8 cellular contexts compared by ENCODE assay signal in the genomic region with DNA sequence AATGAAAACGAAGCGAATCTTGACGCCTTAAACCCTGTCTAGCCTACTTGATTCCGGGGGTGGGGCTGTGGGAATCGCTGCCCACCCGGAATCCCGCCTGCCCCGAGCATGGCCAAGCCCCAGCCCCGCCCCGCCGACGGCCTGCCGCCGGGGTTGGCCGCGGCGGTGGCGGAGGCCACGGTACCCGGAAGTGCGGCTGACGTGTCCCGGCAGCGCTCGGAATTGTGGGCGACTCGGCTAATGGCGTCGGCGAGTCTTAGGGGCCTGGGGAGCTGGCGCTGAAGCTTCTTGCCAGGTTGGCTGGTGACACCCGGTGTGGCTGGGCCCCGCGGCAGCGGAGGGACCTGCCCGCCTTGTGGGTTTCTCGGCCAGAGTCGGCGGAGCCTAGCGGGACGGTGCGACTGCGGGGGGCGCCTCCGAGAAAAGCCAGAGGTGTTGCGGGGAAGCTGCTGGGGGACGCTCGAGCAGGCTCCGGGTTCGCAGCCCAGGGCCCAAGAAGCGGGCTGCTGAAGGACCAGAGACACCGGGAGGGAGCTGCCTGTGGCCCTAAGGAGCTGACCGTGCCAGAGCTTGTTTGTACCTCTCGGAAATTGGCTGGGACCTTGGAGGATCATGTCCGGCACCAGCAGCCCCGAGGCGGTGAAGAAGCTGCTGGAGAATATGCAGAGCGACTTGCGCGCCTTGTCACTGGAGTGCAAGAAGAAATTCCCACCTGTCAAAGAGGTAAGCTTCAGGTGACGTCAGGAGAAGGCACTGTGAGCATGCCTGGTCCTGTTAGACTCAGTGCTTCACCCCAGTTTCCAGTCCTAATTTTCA. TPM values are rescaled to one million over a fixed set of nuclear protein-coding genes. Genes with fewer than 3 reads are reported as not detected.
DNase-seq lines count a peak whose midpoint lies in the region; ATAC-seq and TF ChIP-seq lines count a peak whose summit lies in the region.

A gene with protein sequence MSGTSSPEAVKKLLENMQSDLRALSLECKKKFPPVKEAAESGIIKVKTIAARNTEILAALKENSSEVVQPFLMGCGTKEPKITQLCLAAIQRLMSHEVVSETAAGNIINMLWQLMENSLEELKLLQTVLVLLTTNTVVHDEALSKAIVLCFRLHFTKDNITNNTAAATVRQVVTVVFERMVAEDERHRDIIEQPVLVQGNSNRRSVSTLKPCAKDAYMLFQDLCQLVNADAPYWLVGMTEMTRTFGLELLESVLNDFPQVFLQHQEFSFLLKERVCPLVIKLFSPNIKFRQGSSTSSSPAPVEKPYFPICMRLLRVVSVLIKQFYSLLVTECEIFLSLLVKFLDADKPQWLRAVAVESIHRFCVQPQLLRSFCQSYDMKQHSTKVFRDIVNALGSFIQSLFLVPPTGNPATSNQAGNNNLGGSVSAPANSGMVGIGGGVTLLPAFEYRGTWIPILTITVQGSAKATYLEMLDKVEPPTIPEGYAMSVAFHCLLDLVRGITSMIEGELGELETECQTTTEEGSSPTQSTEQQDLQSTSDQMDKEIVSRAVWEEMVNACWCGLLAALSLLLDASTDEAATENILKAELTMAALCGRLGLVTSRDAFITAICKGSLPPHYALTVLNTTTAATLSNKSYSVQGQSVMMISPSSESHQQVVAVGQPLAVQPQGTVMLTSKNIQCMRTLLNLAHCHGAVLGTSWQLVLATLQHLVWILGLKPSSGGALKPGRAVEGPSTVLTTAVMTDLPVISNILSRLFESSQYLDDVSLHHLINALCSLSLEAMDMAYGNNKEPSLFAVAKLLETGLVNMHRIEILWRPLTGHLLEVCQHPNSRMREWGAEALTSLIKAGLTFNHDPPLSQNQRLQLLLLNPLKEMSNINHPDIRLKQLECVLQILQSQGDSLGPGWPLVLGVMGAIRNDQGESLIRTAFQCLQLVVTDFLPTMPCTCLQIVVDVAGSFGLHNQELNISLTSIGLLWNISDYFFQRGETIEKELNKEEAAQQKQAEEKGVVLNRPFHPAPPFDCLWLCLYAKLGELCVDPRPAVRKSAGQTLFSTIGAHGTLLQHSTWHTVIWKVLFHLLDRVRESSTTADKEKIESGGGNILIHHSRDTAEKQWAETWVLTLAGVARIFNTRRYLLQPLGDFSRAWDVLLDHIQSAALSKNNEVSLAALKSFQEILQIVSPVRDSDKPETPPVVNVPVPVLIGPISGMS (N-terminal part only) (plus strand): TSS at position 231 of the 816 bp plus-strand sequence. CDS start 382 bp downstream, at position 613.

- peak within 1 kb of the TSS; percentile 77; the same call in 1 of the 2 replicates for H3K27ac ChIP-seq in SK-N-MC
- H3K27ac ChIP-seq in gastroesophageal sphincter: peak within 1 kb of the TSS; percentile 72 to 93 (median 86)

- TF ChIP-seq EP300 in gastroesophageal sphincter (IDR thresholded peaks at IDR 0.05): no peak

- H3K27me3 Mint-ChIP-seq in activated naive CD4-positive, alpha-beta T cell treated with anti-CD3 and anti-CD28 coated beads, Interleukin-2, amount 10 ng/mL, durations not matched to agents 7 days and 5 days: peaks cover 9% of the 10 kb centered on the region

- H3K9me3 ChIP-seq in SK-N-MC (ENCODE audit: low read depth, low read length) (no peaks in the 10 kb centered on the region), gastroesophageal sphincter (no peaks in the 10 kb centered on the region)

- H3K36me3 ChIP-seq in SK-N-MC (ENCODE audit: insufficient read depth, low read length) (peaks cover 9% of the 10 kb centered on the region; the same call in 1 of the 2 replicates), gastroesophageal sphincter (peaks cover 0 to 6% of the 10 kb centered on the region in 2 donors)

- WGBS in gastroesophageal sphincter (ENCODE audit: low coverage in 1 of 2), 2 donors: 0% methylated on average over 3 of the region's 61 CpGs

- POLR2A ChIA-PET in HEK293T (lab: Yijun Ruan, JAX): interaction anchor here (1.2 kb wide), 3 partner anchors 9 to 136 kb away, joined by 4 to 8 read pairs (median 4); no protein-coding TSS in a partner anchor

- H3K4me3 Mint-ChIP-seq in activated naive CD4-positive, alpha-beta T cell treated with anti-CD3 and anti-CD28 coated beads, Interleukin-2, amount 10 ng/mL, durations not matched to agents 7 days and 5 days: peak within 1 kb of the TSS; percentile 82

- H3K4me1 ChIP-seq in gastroesophageal sphincter: peaks cover 0 to 50% (median 14%) of the 10 kb centered on the region in 3 donors

- peak within 1 kb of the TSS; percentile 93 for H3K27ac Mint-ChIP-seq in activated naive CD4-positive, alpha-beta T cell treated with anti-CD3 and anti-CD28 coated beads, Interleukin-2, amount 10 ng/mL, durations not matched to agents 7 days and 5 days

- H3K4me3 ChIP-seq in SK-N-MC (peak within 1 kb of the TSS; percentile 95), gastroesophageal sphincter (peak within 1 kb of the TSS; percentile 57 to 73)

- ATAC-seq in gastroesophageal sphincter: peak; percentile 100

- H3K27me3 ChIP-seq in gastroesophageal sphincter: no peaks in the 10 kb centered on the region

- peak within 1 kb of the TSS; percentile 93 for H3K9ac ChIP-seq in SK-N-MC (ENCODE audit: insufficient read length)

- no peak for TF ChIP-seq CTCF in gastroesophageal sphincter (IDR thresholded peaks at IDR 0.05)

- H3K9me3 Mint-ChIP-seq in activated naive CD4-positive, alpha-beta T cell treated with anti-CD3 and anti-CD28 coated beads, Interleukin-2, amount 10 ng/mL, durations not matched to agents 7 days and 5 days: peaks cover 17% of the 10 kb centered on the region

- DNase-seq in GM04503 (ENCODE audit: low read depth): peak; percentile 35
- peak; percentile 90 for DNase-seq in HEK293T (ENCODE audit: extremely low spot score)
- DNase-seq in MV-4-11 (lab: John Stamatoyannopoulos, UW): peak; percentile 79
- DNase-seq in SK-N-MC (ENCODE audit: low read depth, low spot score): no peak
- DNase-seq in activated naive CD4-positive, alpha-beta T cell treated with anti-CD3 and anti-CD28 coated beads, Interleukin-2, amount 10 ng/mL, durations not matched to agents 7 days and 5 days: peak; percentile 90
- peak in 55 of 56 donors; percentile 23 to 93 (median 83) for DNase-seq in nucleus accumbens (lab: John Stamatoyannopoulos, UW)
- DNase-seq in superior temporal gyrus (ENCODE audit: extremely low spot score): peak; percentile 90

- peaks cover 7% of the 10 kb centered on the region for H3K36me3 Mint-ChIP-seq in activated naive CD4-positive, alpha-beta T cell treated with anti-CD3 and anti-CD28 coated beads, Interleukin-2, amount 10 ng/mL, durations not matched to agents 7 days and 5 days

- TF ChIP-seq POLR2A in gastroesophageal sphincter (IDR thresholded peaks at IDR 0.05): peak; percentile 70 to 75

- peaks cover 24% of the 10 kb centered on the region for H3K4me1 Mint-ChIP-seq in activated naive CD4-positive, alpha-beta T cell treated with anti-CD3 and anti-CD28 coated beads, Interleukin-2, amount 10 ng/mL, durations not matched to agents 7 days and 5 days

- CTCF ChIA-PET in HEK293T (lab: Yijun Ruan, JAX): interaction anchor here (0.5 kb wide), 1 partner anchor 602 kb away, joined by 4 read pairs; no protein-coding TSS in a partner anchor
- CTCF ChIA-PET in activated naive CD4-positive, alpha-beta T cell treated with anti-CD3 and anti-CD28 coated beads, Interleukin-2, amount 10 ng/mL, durations not matched to agents 7 days and 5 days (lab: Charles Lee): interaction anchor here (0.8 to 2.3 kb wide), 4 partner anchors 11 to 330 kb away, joined by 3 to 12 read pairs (median 4); no protein-coding TSS in a partner anchor

TF ChIP-seq in HEK293T, 16 proteins besides CTCF, POLR2A, EP300 and RAD21:
- TF ChIP-seq ELF4 (IDR thresholded peaks at IDR 0.05) (peak; percentile 85), SP1 (IDR thresholded peaks at IDR 0.05) (no peak)

RNA-seq across cellular contexts. Expression of the gene that starts here (rescaled TPM):
- 10 to 100 TPM; 23.5 to 75.8 (median 40.6) TPM for total RNA-seq in gastroesophageal sphincter
